18 cellular contexts compared by ENCODE assay signal in the genomic region with DNA sequence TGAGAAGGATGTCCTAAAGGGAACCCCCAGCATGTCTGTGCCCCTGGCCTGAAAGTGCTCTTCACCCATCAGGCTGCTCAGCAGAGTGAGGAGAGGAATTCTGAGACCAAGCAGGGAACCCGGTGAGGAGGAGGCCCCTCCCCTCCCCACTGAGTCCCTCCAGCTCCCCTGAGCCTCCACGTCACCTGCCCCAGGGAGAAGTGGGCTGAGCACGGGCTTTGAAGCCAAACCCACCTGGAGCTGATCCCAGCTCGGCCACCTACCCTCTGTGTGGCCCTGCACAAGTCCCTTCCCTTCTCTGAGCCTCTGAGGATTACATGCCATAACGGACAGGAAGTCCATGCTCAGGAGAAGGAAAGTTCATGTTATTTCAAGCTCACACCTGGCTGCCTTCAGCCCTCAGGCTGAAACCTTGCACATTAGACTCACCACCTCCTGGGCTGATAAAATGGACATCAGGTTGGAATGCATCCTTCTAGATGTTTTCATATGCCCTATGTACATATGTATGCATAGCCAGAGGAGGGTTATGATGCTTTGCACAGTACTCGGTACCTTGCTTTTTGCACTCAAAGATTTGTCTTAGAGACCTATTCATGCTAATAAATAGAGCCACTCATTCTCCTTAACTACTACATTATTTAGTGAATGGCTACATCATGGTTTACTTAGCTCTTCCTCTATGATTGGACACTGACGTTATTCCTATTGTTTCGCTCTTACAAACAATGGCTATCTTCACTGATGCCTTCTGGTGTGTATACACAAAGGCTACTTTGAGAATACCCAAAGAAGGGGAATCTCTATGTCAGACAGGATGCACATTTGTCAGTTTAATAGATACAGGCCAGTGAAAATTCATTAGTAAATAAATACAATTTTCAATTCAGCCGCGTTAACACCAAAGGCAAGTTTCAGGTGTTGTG. TPM values are rescaled to one million over a fixed set of nuclear protein-coding genes. Genes with fewer than 3 reads are reported as not detected.
"Had no signal": no experiment of that assay in that cellular context is flagged by ENCODE, and none has a peak within 500 bp of the region (broad histone marks: within the 10 kb centered on the region; RNA-seq: fewer than 3 reads in every experiment).

No MANE protein-coding gene starts in this region.

- H3K4me3 ChIP-seq: body of pancreas, coronary artery, gastroesophageal sphincter, hepatocyte, right atrium auricular region, smooth muscle cell, tibial nerve had no signal

- H3K27me3 ChIP-seq: body of pancreas, right atrium auricular region had no signal

- ATAC-seq: body of pancreas; effector memory CD8-positive, alpha-beta T cell; gastroesophageal sphincter; stimulated activated effector memory CD8-positive, alpha-beta T cell treated with anti-CD3 and anti-CD28 coated beads, Interleukin-12 subunit alpha, Interleukin-12 subunit beta, amount 100 ng/mL, for 72 hours; WTC11 had no signal

- DNase-seq: activated CD4-positive, alpha-beta T cell treated with anti-CD3 and anti-CD28 coated beads, Interleukin-2, amount 10 ng/mL, durations not matched to agents 7 days and 5 days; activated T-cell treated with anti-CD3 and anti-CD28 coated beads, Interleukin-2, amount 50 U/mL, for 1 hour; body of pancreas; central memory CD4-positive, alpha-beta T cell; effector memory CD8-positive, alpha-beta T cell; kidney glomerular epithelial cell; naive thymus-derived CD4-positive, alpha-beta T cell had no signal

- H3K27ac ChIP-seq: body of pancreas, coronary artery, epithelial cell of prostate, gastroesophageal sphincter, hepatocyte, right atrium auricular region, tibial nerve had no signal

RNA-seq across cellular contexts. Expression of a gene that starts 31.6 kb away (rescaled TPM):
- total RNA-seq: activated CD4-positive, alpha-beta T cell treated with anti-CD3 and anti-CD28 coated beads, Interleukin-2, amount 10 ng/mL, durations not matched to agents 7 days and 5 days had no signal

RNA-seq across cellular contexts. Expression of a gene that starts 57.9 kb away (rescaled TPM):
- total RNA-seq: activated CD4-positive, alpha-beta T cell treated with anti-CD3 and anti-CD28 coated beads, Interleukin-2, amount 10 ng/mL, durations not matched to agents 7 days and 5 days; body of pancreas; gastroesophageal sphincter; hepatocyte; lung microvascular endothelial cell; mononuclear cell; naive thymus-derived CD4-positive, alpha-beta T cell; right atrium auricular region; smooth muscle cell; tibial nerve; WTC11 had no signal
